Comparison of ENCODE assay signal across 27 cellular contexts in genomic region chr10:24430591-24430990, GRCh38.
"Had no signal": no experiment of that assay in that cellular context is flagged by ENCODE, and none has a peak within 500 bp of the region (broad histone marks: within the 10 kb centered on the region; RNA-seq: fewer than 3 reads in every experiment).

No MANE protein-coding gene starts in this region.

- H3K36me3 Mint-ChIP-seq: natural killer cell; stimulated activated effector memory CD8-positive, alpha-beta T cell treated with anti-CD3 and anti-CD28 coated beads, Interleukin-12 subunit alpha, Interleukin-12 subunit beta, amount 100 ng/mL, for 72 hours had no signal

- H3K27me3 ChIP-seq: colonic mucosa, gastrocnemius medialis, neutrophil, right lobe of liver, stomach, testis, tibial nerve, upper lobe of right lung, uterus had no signal

- H3K4me2 ChIP-seq: smooth muscle cell had no signal

- FAIRE-seq: keratinocyte had no signal

- H3K9me3 Mint-ChIP-seq: dendritic cell treated with granulocyte-macrophage colony-stimulating factor and Interleukin-4, amounts not matched to agents 40 ng/mL and 50 ng/mL, for 4 days; endodermal cell; stimulated activated effector memory CD8-positive, alpha-beta T cell treated with anti-CD3 and anti-CD28 coated beads, Interleukin-12 subunit alpha, Interleukin-12 subunit beta, amount 100 ng/mL, for 72 hours had no signal

- H3K9me3 ChIP-seq: colonic mucosa, gastrocnemius medialis, lower lobe of right lung, neutrophil, right lobe of liver, stomach, testis, tibial nerve, upper lobe of right lung, uterus had no signal

- H3K4me1 Mint-ChIP-seq: endodermal cell; natural killer cell; stimulated activated effector memory CD8-positive, alpha-beta T cell treated with anti-CD3 and anti-CD28 coated beads, Interleukin-12 subunit alpha, Interleukin-12 subunit beta, amount 100 ng/mL, for 72 hours had no signal

- ATAC-seq: esophagus mucosa; gastrocnemius medialis; left ventricle myocardium superior; lower lobe of right lung; natural killer cell; right lobe of liver; stimulated activated effector memory CD8-positive, alpha-beta T cell treated with anti-CD3 and anti-CD28 coated beads, Interleukin-12 subunit alpha, Interleukin-12 subunit beta, amount 100 ng/mL, for 72 hours; upper lobe of right lung had no signal

- H3K27ac Mint-ChIP-seq: dendritic cell treated with granulocyte-macrophage colony-stimulating factor and Interleukin-4, amounts not matched to agents 40 ng/mL and 50 ng/mL, for 4 days; endodermal cell; natural killer cell; stimulated activated effector memory CD8-positive, alpha-beta T cell treated with anti-CD3 and anti-CD28 coated beads, Interleukin-12 subunit alpha, Interleukin-12 subunit beta, amount 100 ng/mL, for 72 hours had no signal

- H3K4me1 ChIP-seq: colonic mucosa, parathyroid adenoma, testis, tibial nerve, upper lobe of right lung, uterus had no signal

- H3K27me3 Mint-ChIP-seq: dendritic cell treated with granulocyte-macrophage colony-stimulating factor and Interleukin-4, amounts not matched to agents 40 ng/mL and 50 ng/mL, for 4 days; progenitor cell of endocrine pancreas had no signal

- H3K9ac ChIP-seq: parathyroid adenoma had no signal

- H3K27ac ChIP-seq: colonic mucosa, epithelial cell of prostate, lower lobe of right lung, neutrophil, parathyroid adenoma, right lobe of liver, stomach, testis, tibial nerve, upper lobe of right lung, uterus had no signal

- H3K36me3 ChIP-seq: colonic mucosa, neutrophil, right lobe of liver, upper lobe of right lung, uterus had no signal

- H3K4me3 Mint-ChIP-seq: dendritic cell treated with granulocyte-macrophage colony-stimulating factor and Interleukin-4, amounts not matched to agents 40 ng/mL and 50 ng/mL, for 4 days; endodermal cell; natural killer cell; stimulated activated effector memory CD8-positive, alpha-beta T cell treated with anti-CD3 and anti-CD28 coated beads, Interleukin-12 subunit alpha, Interleukin-12 subunit beta, amount 100 ng/mL, for 72 hours had no signal

- DNase-seq: colonic mucosa; effector CD8-positive, alpha-beta T cell; endodermal cell; foreskin fibroblast; gastrocnemius medialis; head of caudate nucleus; left ventricle myocardium superior; lower lobe of right lung; natural killer cell; right lobe of liver; stimulated activated CD4-positive, alpha-beta T cell treated with anti-CD3 and anti-CD28 coated beads, Interleukin-2, amount 100 ng/mL, for 24 hours; stimulated activated CD4-positive, alpha-beta T cell treated with anti-CD3 and anti-CD28 coated beads, Interleukin-4, amount 100 ng/mL, for 24 hours; stimulated activated naive CD4-positive, alpha-beta T cell treated with Interleukin-2 at 50 U/mL for 16 hours; stomach; testis; upper lobe of right lung; uterus had no signal

- H3K4me3 ChIP-seq: colonic mucosa, gastrocnemius medialis, lower lobe of right lung, right lobe of liver, smooth muscle cell, stomach, testis, tibial nerve, upper lobe of right lung, uterus had no signal

- H2AFZ ChIP-seq: parathyroid adenoma had no signal
